Comparison of ENCODE assay signal across 9 cellular contexts in genomic region chr6:291148-291696, GRCh38. TPM values are rescaled to one million over a fixed set of nuclear protein-coding genes. Genes with fewer than 3 reads are reported as not detected.
A peak's percentile ranks its signal among the peaks of the same experiment; 100 is the strongest.
DNase-seq lines count a peak whose midpoint lies in the region; ATAC-seq, FAIRE-seq and TF ChIP-seq lines count a peak whose summit lies in the region.
"Had no signal": no experiment of that assay in that cellular context is flagged by ENCODE, and none has a peak within 500 bp of the region (broad histone marks: within the 10 kb centered on the region; RNA-seq: fewer than 3 reads in every experiment).

No MANE protein-coding gene starts in this region.

- dilution Hi-C loops in endothelial cell of umbilical vein (cut with MboI; ENCODE audit: extremely low pct_ligation_motif_present, low sequenced_read_pairs): no loop called here

- intact Hi-C loops in endothelial cell of umbilical vein (cut with micrococcal nuclease): loop anchor here (5.0 kb wide), 1 partner anchor 421 kb away; no protein-coding TSS in a partner anchor

- POLR2A ChIA-PET in endothelial cell of umbilical vein (lab: Charles Lee): no interaction called here

- peak overlapping the region; percentile 81 for H3K4me2 ChIP-seq in OCI-LY1 (ENCODE audit: low read length)
- peak overlapping the region; percentile 79 for H3K4me2 ChIP-seq in endothelial cell of umbilical vein (ENCODE audit: insufficient read depth, low read length)
- peak overlapping the region; percentile 68 for H3K4me2 ChIP-seq in osteoblast (ENCODE audit: insufficient read depth, low read length)

- ATAC-seq in GM18520 (IDR thresholded peaks at IDR 0.05; ENCODE audit: unreplicated experiment) (no peak), GM19035 (IDR thresholded peaks at IDR 0.05; ENCODE audit: unreplicated experiment) (no peak)

- no peaks in the 10 kb centered on the region for H3K9me1 ChIP-seq in endothelial cell of umbilical vein (replicated peaks; ENCODE audit: control insufficient read depth, extremely low read depth, insufficient read depth, low read length)

- H3K9me2 ChIP-seq in OCI-LY1 (ENCODE audit: low read depth, low read length): no peaks in the 10 kb centered on the region

- peak; percentile 51 for DNase-seq in Daoy (ENCODE audit: low read depth)
- DNase-seq in endothelial cell of umbilical vein (ENCODE audit: low read depth, low spot score): no peak
- peak; percentile 67 for DNase-seq in osteoblast (ENCODE audit: insufficient read length, low spot score, missing footprints)
- DNase-seq in SKM-1 treated with dmso at 0.1 percent for 144 hours (lab: John Stamatoyannopoulos, UW; ENCODE audit: unreplicated experiment): no peak
- DNase-seq in erythroblast (lab: John Stamatoyannopoulos, UW): no peak

- no peaks in the 10 kb centered on the region for H4K20me1 ChIP-seq in OCI-LY1 (ENCODE audit: insufficient read depth, low read length)
- no peaks in the 10 kb centered on the region for H4K20me1 ChIP-seq in endothelial cell of umbilical vein (replicated peaks; ENCODE audit: control insufficient read depth, extremely low read depth, insufficient read depth, low read length)
- H4K20me1 ChIP-seq in osteoblast (ENCODE audit: insufficient read depth, low read length): peaks cover 3% of the 10 kb centered on the region

- H3K9ac ChIP-seq in OCI-LY1 (ENCODE audit: low read length) (peak overlapping the region; percentile 58), endothelial cell of umbilical vein (replicated peaks; ENCODE audit: extremely low read depth, insufficient read depth, low read length) (peak overlapping the region; percentile 77)

- no peak for FAIRE-seq in endothelial cell of umbilical vein (lab: Jason Lieb, UNC)
- FAIRE-seq: TTC549 had no signal

- H3K9me3 ChIP-seq in OCI-LY1 (ENCODE audit: low read length): 0 out of 2 replicates have a peak, but pooled peaks cover 4% of the 10 kb centered on the region
- no peaks in the 10 kb centered on the region for H3K9me3 ChIP-seq in endothelial cell of umbilical vein (replicated peaks; ENCODE audit: control insufficient read depth, insufficient read depth, low read length)
- H3K9me3 ChIP-seq in osteoblast (ENCODE audit: low read depth, low read length): no peaks in the 10 kb centered on the region

- TSS peak; percentile 59 for BruUV-seq in endothelial cell of umbilical vein (replicated peaks; lab: Mats Ljungman, UMichigan)

- TF ChIP-seq POLR2A in endothelial cell of umbilical vein (IDR thresholded peaks at IDR 0.05; ENCODE audit: low read depth, low read length) (no peak), erythroblast (IDR thresholded peaks at IDR 0.05; ENCODE audit: low read length) (no peak)

- H3K4me1 ChIP-seq in OCI-LY1 (ENCODE audit: insufficient read depth, low read length, severe bottlenecking) (peaks cover 22% of the 10 kb centered on the region), endothelial cell of umbilical vein (ENCODE audit: control insufficient read depth, extremely low read depth, insufficient read depth, low read length) (peaks cover 17% of the 10 kb centered on the region), osteoblast (ENCODE audit: insufficient read depth, low read length) (peaks cover 9% of the 10 kb centered on the region)

- H3K4me3 ChIP-seq in OCI-LY1 (ENCODE audit: low read depth, low read length, poor library complexity, severe bottlenecking) (peak overlapping the region; percentile 70), endothelial cell of umbilical vein (replicated peaks in 1 of 3; ENCODE audit: insufficient read depth in 1 of 3, low read depth in 1 of 3, low read length in 3 of 3) (peak overlapping the region; percentile 48 to 73 (median 56)), osteoblast (ENCODE audit: insufficient read depth, low read length) (peak overlapping the region; percentile 73)

- H3K79me2 ChIP-seq in OCI-LY1 (ENCODE audit: insufficient read depth, low read length) (no peaks in the 10 kb centered on the region), endothelial cell of umbilical vein (ENCODE audit: control insufficient read depth, insufficient read depth, low read length) (peaks cover 22% of the 10 kb centered on the region), osteoblast (ENCODE audit: insufficient read depth, low read length) (peaks cover 4% of the 10 kb centered on the region)

- H3K27me3 ChIP-seq in OCI-LY1 (ENCODE audit: insufficient read depth, low read length) (no peaks in the 10 kb centered on the region; the same call in 1 of the 2 replicates), endothelial cell of umbilical vein (ENCODE audit: control insufficient read depth in 2 of 2, insufficient read depth in 2 of 2, low read length in 2 of 2) (no peaks in the 10 kb centered on the region), osteoblast (ENCODE audit: insufficient read depth, low read length) (peaks cover 8% of the 10 kb centered on the region)

- TF ChIP-seq CTCF in OCI-LY1 (IDR thresholded peaks at IDR 0.05; ENCODE audit: low read length) (no peak), endothelial cell of umbilical vein (IDR thresholded peaks at IDR 0.05; ENCODE audit: extremely low read depth in 1 of 2, insufficient read depth in 1 of 2, low read depth in 1 of 2, low read length in 2 of 2) (no peak), osteoblast (IDR thresholded peaks at IDR 0.05; ENCODE audit: extremely low read depth, low read depth, low read length) (no peak)

- CTCF ChIA-PET in endothelial cell of umbilical vein (lab: Charles Lee): interaction anchor here (1.6 kb wide), 1 partner anchor 1106 kb away, joined by 3 read pairs; no protein-coding TSS in a partner anchor

- H2AFZ ChIP-seq in OCI-LY1 (ENCODE audit: low read length) (no peak overlapping the region), endothelial cell of umbilical vein (ENCODE audit: low read depth, low read length) (peak overlapping the region; percentile 95), osteoblast (ENCODE audit: low read length) (peak overlapping the region; percentile 55)

- H3K27ac ChIP-seq in OCI-LY1 (ENCODE audit: low read depth, low read length, poor library complexity, severe bottlenecking) (peak overlapping the region; percentile 37), endothelial cell of umbilical vein (ENCODE audit: insufficient read depth, low read depth, low read length) (peak overlapping the region; percentile 67), osteoblast (ENCODE audit: low read depth, low read length) (peak overlapping the region; percentile 29)

- H3F3A ChIP-seq in OCI-LY1 (ENCODE audit: insufficient read depth, low read length): no peaks in the 10 kb centered on the region

- no peaks in the 10 kb centered on the region; the same call in 1 of the 2 replicates for H3K36me3 ChIP-seq in OCI-LY1 (ENCODE audit: insufficient read depth, low read length)
- no peaks in the 10 kb centered on the region for H3K36me3 ChIP-seq in endothelial cell of umbilical vein (ENCODE audit: control insufficient read depth in 2 of 2, extremely low read depth in 1 of 2, insufficient read depth in 2 of 2, low read length in 2 of 2)
- H3K36me3 ChIP-seq in osteoblast (ENCODE audit: insufficient read depth, low read length): no peaks in the 10 kb centered on the region

TF ChIP-seq in endothelial cell of umbilical vein, 7 proteins besides CTCF, POLR2A, EP300 and RAD21:
- TF ChIP-seq POLR2AphosphoS5 (IDR thresholded peaks at IDR 0.05; ENCODE audit: insufficient read depth, low read depth, low read length) (no peak), JUN (IDR thresholded peaks at IDR 0.05; ENCODE audit: borderline replicate concordance, insufficient read depth, insufficient read length, low read depth) (no peak), MAX (IDR thresholded peaks at IDR 0.05; ENCODE audit: insufficient read depth, insufficient read length) (no peak), GATA2 (IDR thresholded peaks at IDR 0.05; ENCODE audit: insufficient read depth, insufficient read length, low read depth, low read length) (no peak), FOS (IDR thresholded peaks at IDR 0.05; ENCODE audit: borderline replicate concordance, insufficient read depth, low read length) (no peak), MYC (IDR thresholded peaks at IDR 0.05; ENCODE audit: low read depth, low read length) (no peak), EZH2 (IDR thresholded peaks at IDR 0.05; ENCODE audit: borderline replicate concordance, low read depth, low read length, severe bottlenecking) (no peak)

RNA-seq across cellular contexts. Expression of gene DUSP22, which starts 1.1 kb away (rescaled TPM):
- 21.0 and 22.9 TPM in 2 replicates for total RNA-seq in Daoy (2014; rRNA removed; shearing (Covaris generic))
- total RNA-seq in endothelial cell of umbilical vein (32.6 and 33.9 TPM in 2 replicates), osteoblast (18.1 and 25.6 TPM in 2 replicates)
- 16.1 and 23.2 TPM in 2 replicates for polyA plus RNA-seq in endothelial cell of umbilical vein
- polyA plus RNA-seq in endothelial cell of umbilical vein (2011; cell fraction: cytosol; rRNA removed): 15.0 TPM in 2 replicates
- 44.1 and 52.3 TPM in 2 replicates for polyA plus RNA-seq in endothelial cell of umbilical vein (2011; cell fraction: nucleus; rRNA removed)
- 33.6 and 34.6 TPM in 2 replicates for polyA plus RNA-seq in endothelial cell of umbilical vein (2012)
- 19.5 and 28.2 TPM in 2 replicates for polyA minus RNA-seq in endothelial cell of umbilical vein
- 2.2 TPM for polyA minus RNA-seq in endothelial cell of umbilical vein (2011; cell fraction: cytosol; rRNA and poly(A)+ RNA removed)
- 17.2 and 20.1 TPM in 2 replicates for polyA minus RNA-seq in endothelial cell of umbilical vein (2011; cell fraction: nucleus; rRNA and poly(A)+ RNA removed)

Comparison
In these comparisons a context has a peak if more than half of its experiments do, and no peak if none do; other contexts are left out.
1. DNase-seq: peak in Daoy (single experiment) and osteoblast (single experiment); none in endothelial cell of umbilical vein (single experiment), SKM-1 treated with dmso at 0.1 percent for 144 hours (single experiment) and erythroblast (0 of 2).
2. Peak in every context shown above with its lines, with median percentiles within 50 percentile points of each other: H3K27ac ChIP-seq, H3K4me2 ChIP-seq and H3K4me3 ChIP-seq.